Comparison of ENCODE assay signal across 18 cellular contexts in genomic region chr2:75429036-75429435, GRCh38.
A peak's percentile ranks its signal among the peaks of the same experiment; 100 is the strongest.
DNase-seq lines count a peak whose midpoint lies in the region; ATAC-seq and TF ChIP-seq lines count a peak whose summit lies in the region.
"Had no signal": no experiment of that assay in that cellular context is flagged by ENCODE, and none has a peak within 500 bp of the region (broad histone marks: within the 10 kb centered on the region; RNA-seq: fewer than 3 reads in every experiment).

No MANE protein-coding gene starts in this region.

- H4K20me1 ChIP-seq in OCI-LY3 (ENCODE audit: insufficient read depth, low read length): no peaks in the 10 kb centered on the region

- H3K9ac ChIP-seq in OCI-LY3 (ENCODE audit: low read length): peak overlapping the region; percentile 3; the same call in 1 of the 2 replicates
- H3K9ac ChIP-seq: KMS-11 had no signal

- H2AFZ ChIP-seq in OCI-LY3 (ENCODE audit: low read depth, low read length): peak overlapping the region; percentile 32; the same call in 1 of the 2 replicates

- H3K4me3 ChIP-seq in GM12865 (ENCODE audit: low read depth, low read length) (peak overlapping the region; percentile 38), OCI-LY3 (ENCODE audit: low read length) (peak overlapping the region; percentile 28), retinal pigment epithelial cell (ENCODE audit: low read length) (no peak overlapping the region)
- H3K4me3 ChIP-seq: coronary artery, heart right ventricle had no signal

- H3K36me3 ChIP-seq in OCI-LY3 (replicated peaks; ENCODE audit: low read depth, low read length): no peaks in the 10 kb centered on the region
- H3K36me3 ChIP-seq: heart right ventricle had no signal

- no peaks in the 10 kb centered on the region for H3K27me3 ChIP-seq in OCI-LY3 (ENCODE audit: low read depth, low read length)

- H3K4me1 ChIP-seq in OCI-LY3 (ENCODE audit: low read length): peaks cover 64% of the 10 kb centered on the region
- H3K4me1 ChIP-seq: heart right ventricle had no signal

- no peak for TF ChIP-seq CTCF in GM12865 (IDR thresholded peaks at IDR 0.05; ENCODE audit: insufficient read depth, low read depth, low read length, missing control alignments)
- TF ChIP-seq CTCF in OCI-LY3 (IDR thresholded peaks at IDR 0.05; ENCODE audit: low read depth, low read length): no peak
- no peak for TF ChIP-seq CTCF in retinal pigment epithelial cell (conservative IDR thresholded peaks at IDR 0.05; ENCODE audit: low read depth, low read length)

- ATAC-seq in HG03457 (IDR thresholded peaks at IDR 0.05; ENCODE audit: unreplicated experiment): no peak

- peak overlapping the region; percentile 1; the same call in 1 of the 2 replicates for H3K27ac ChIP-seq in OCI-LY3 (ENCODE audit: low read length)
- H3K27ac ChIP-seq: coronary artery, heart right ventricle, KMS-11 had no signal

- H3K79me2 ChIP-seq in OCI-LY3 (ENCODE audit: low read length): no peaks in the 10 kb centered on the region

- H3K4me2 ChIP-seq in OCI-LY3 (ENCODE audit: low read length): peak overlapping the region; percentile 40
- H3K4me2 ChIP-seq: KMS-11 had no signal

- no peaks in the 10 kb centered on the region for H3K9me3 ChIP-seq in OCI-LY3 (ENCODE audit: insufficient read depth, low read length)
- H3K9me3 ChIP-seq: heart right ventricle had no signal

- DNase-seq in GM12865 (ENCODE audit: low read depth): peak; percentile 13
- DNase-seq in globus pallidus (ENCODE audit: low spot score): peak; percentile 2
- DNase-seq in retinal pigment epithelial cell (ENCODE audit: low read depth): peak; percentile 51
- DNase-seq in NOMO-1 treated with DMSO at 0.1 percent for 48 hours (lab: John Stamatoyannopoulos, UW; ENCODE audit: unreplicated experiment): no peak
- no peak for DNase-seq in NCI-H748 treated with DMSO at 0.1 percent for 48 hours (lab: John Stamatoyannopoulos, UW)
- no peak for DNase-seq in stimulated activated CD4-positive, alpha-beta T cell treated with anti-CD3 and anti-CD28 coated beads, Interleukin-2, amount 100 ng/mL, for 24 hours
- DNase-seq: activated CD4-positive, alpha-beta T cell treated with anti-CD3 and anti-CD28 coated beads, Interleukin-2, amount 10 ng/mL, durations not matched to agents 7 days and 5 days; GF-D8; immature natural killer cell; NCI-H69; retina; SIG-M5; stimulated activated CD8-positive, alpha-beta memory T cell treated with anti-CD3 and anti-CD28 coated beads, Interleukin-4, amount 100 ng/mL, for 48 hours had no signal

Comparison
In these comparisons a context has a peak if more than half of its experiments do, and no peak if none do; other contexts are left out.
1. DNase-seq: peak in GM12865 (single experiment), globus pallidus (single experiment) and retinal pigment epithelial cell (single experiment); none in NOMO-1 treated with DMSO at 0.1 percent for 48 hours (single experiment), NCI-H748 treated with DMSO at 0.1 percent for 48 hours (single experiment) and stimulated activated CD4-positive, alpha-beta T cell treated with anti-CD3 and anti-CD28 coated beads, Interleukin-2, amount 100 ng/mL, for 24 hours (0 of 2).